Comparison of ENCODE assay signal across 3 cellular contexts in genomic region chr3:137924628-137925027, GRCh38.
"Had no signal": no experiment of that assay in that cellular context is flagged by ENCODE, and none has a peak within 500 bp of the region (broad histone marks: within the 10 kb centered on the region; RNA-seq: fewer than 3 reads in every experiment).

No MANE protein-coding gene starts in this region.

- H3K4me3 ChIP-seq: GM12878 had no signal

- ATAC-seq: GM12878 had no signal

- DNase-seq: GDM1, GF-D8 had no signal
